In genomic region chr14:35826218-35826951, GRCh38 we compare ENCODE assay signal across 8 cellular contexts. TPM values are rescaled to one million over a fixed set of nuclear protein-coding genes. Genes with fewer than 3 reads are reported as not detected.
DNase-seq lines count a peak whose midpoint lies in the region; ATAC-seq and TF ChIP-seq lines count a peak whose summit lies in the region.

TSS of gene BRMS1L (plus strand) at chr14:35826338. CDS start at chr14:35826517, 179 bp downstream.

- peaks cover 31% of the 10 kb centered on the region for H3K4me1 Mint-ChIP-seq in CD4-positive, alpha-beta T cell (ENCODE audit: low read depth)
- peaks cover 23% of the 10 kb centered on the region for H3K4me1 Mint-ChIP-seq in activated CD4-positive, alpha-beta memory T cell treated with anti-CD3 and anti-CD28 coated beads for 36 hours (ENCODE audit: low read depth)

- H3K27ac Mint-ChIP-seq in CD4-positive, alpha-beta T cell = peak within 1 kb of the TSS; percentile 68
- H3K27ac Mint-ChIP-seq in activated CD4-positive, alpha-beta memory T cell treated with anti-CD3 and anti-CD28 coated beads for 36 hours = peak within 1 kb of the TSS; percentile 93

- peaks cover 0 to 11% (median 7%) of the 10 kb centered on the region in 4 donors for H3K4me1 ChIP-seq in liver (ENCODE audit: control insufficient read depth in 4 of 4, insufficient read depth in 4 of 4, low read length in 3 of 4)

- no peaks in the 10 kb centered on the region for H3K9me3 Mint-ChIP-seq in CD4-positive, alpha-beta T cell
- no peaks in the 10 kb centered on the region for H3K9me3 Mint-ChIP-seq in activated CD4-positive, alpha-beta memory T cell treated with anti-CD3 and anti-CD28 coated beads for 36 hours

- H3K27me3 ChIP-seq in CD4-positive, alpha-beta T cell (ENCODE audit: control insufficient read depth, insufficient read depth, low read length) = no peaks in the 10 kb centered on the region
- no peaks in the 10 kb centered on the region for H3K27me3 ChIP-seq in liver (ENCODE audit: control insufficient read depth in 4 of 4, insufficient read depth in 4 of 4, low read length in 3 of 4)

- no peaks in the 10 kb centered on the region for H3K27me3 Mint-ChIP-seq in CD4-positive, alpha-beta T cell
- H3K27me3 Mint-ChIP-seq in activated CD4-positive, alpha-beta memory T cell treated with anti-CD3 and anti-CD28 coated beads for 36 hours = no peaks in the 10 kb centered on the region

- H3K36me3 ChIP-seq in liver (ENCODE audit: control insufficient read depth in 4 of 4, insufficient read depth in 3 of 4, low read depth in 1 of 4, low read length in 3 of 4) = no peaks in the 10 kb centered on the region

- intact Hi-C loops in CD4-positive, alpha-beta T cell (cut with DNase I, micrococcal nuclease) = loop anchor here (1.0 to 10.0 kb wide), 8 partner anchors 17 to 1289 kb away; partner anchors contain the start of genes PSMA6 (in 2 of the 2), EAPP (in 1 of the 2), FAM177A1 (in 1 of the 2) and MBIP (in 1 of the 2)
- intact Hi-C loops in activated CD4-positive, alpha-beta memory T cell treated with anti-CD3 and anti-CD28 coated beads for 36 hours (cut with micrococcal nuclease) = loop anchor here (1.0 to 5.0 kb wide), 8 partner anchors 12 to 844 kb away; partner anchors contain the start of genes FAM177A1, INSM2, MBIP and RALGAPA1

- H3K4me3 ChIP-seq in liver (ENCODE audit: low read depth in 1 of 3, low read length in 3 of 3) = peak within 1 kb of the TSS; percentile 82 to 93 (median 89)

- no peaks in the 10 kb centered on the region for H3K9me3 ChIP-seq in CD4-positive, alpha-beta T cell (ENCODE audit: control insufficient read depth, low read length)
- no peaks in the 10 kb centered on the region for H3K9me3 ChIP-seq in liver (ENCODE audit: control insufficient read depth in 4 of 4, low read length in 3 of 4)

- POLR2A ChIA-PET in CD4-positive, alpha-beta T cell (lab: Charles Lee) = interaction anchor here (0.5 to 2.8 kb wide), 14 partner anchors 9 to 895 kb away, joined by 3 to 42 read pairs (median 4); partner anchors contain the start of genes MBIP, NFKBIA, PPP2R3C and PRORP
- POLR2A ChIA-PET in activated CD4-positive, alpha-beta memory T cell treated with anti-CD3 and anti-CD28 coated beads for 36 hours (lab: Charles Lee) = interaction anchor here (0.6 to 1.7 kb wide), 8 partner anchors 8 to 705 kb away, joined by 3 to 6 read pairs (median 4); partner anchors contain the start of genes INSM2, MBIP, PPP2R3C and RALGAPA1

- H3K27ac ChIP-seq in CD4-positive, alpha-beta T cell (ENCODE audit: low read depth, low read length) = peak within 1 kb of the TSS; percentile 72
- peak within 1 kb of the TSS; percentile 95 to 97 for H3K27ac ChIP-seq in liver (ENCODE audit: low read depth in 1 of 2, low read length in 2 of 2)

- peaks cover 16% of the 10 kb centered on the region for H3K36me3 Mint-ChIP-seq in CD4-positive, alpha-beta T cell (ENCODE audit: low read depth)
- peaks cover 1% of the 10 kb centered on the region for H3K36me3 Mint-ChIP-seq in activated CD4-positive, alpha-beta memory T cell treated with anti-CD3 and anti-CD28 coated beads for 36 hours

- CTCF ChIA-PET in CD4-positive, alpha-beta T cell (lab: Charles Lee) = interaction anchor here (0.9 to 1.3 kb wide), 3 partner anchors 12 to 17 kb away, joined by 3 to 6 read pairs (median 5); partner anchors contain the start of gene RALGAPA1
- CTCF ChIA-PET in activated CD4-positive, alpha-beta memory T cell treated with anti-CD3 and anti-CD28 coated beads for 36 hours (lab: Charles Lee) = interaction anchor here (0.8 to 3.3 kb wide), 3 partner anchors 9 to 17 kb away, joined by 5 to 22 read pairs (median 9); partner anchors contain the start of gene RALGAPA1

- ATAC-seq in CD4-positive, alpha-beta T cell (ENCODE audit: poor library complexity) = peak; percentile 98
- ATAC-seq in GM19452 (IDR thresholded peaks at IDR 0.05; ENCODE audit: unreplicated experiment) = peak; percentile 96
- ATAC-seq in HG03575 (IDR thresholded peaks at IDR 0.05; ENCODE audit: extremely low read depth, insufficient number of reproducible peaks, low FRiP score, unreplicated experiment) = peak; percentile 97

- H3K9ac ChIP-seq in liver (ENCODE audit: low read depth in 1 of 2, low read length in 2 of 2) = peak within 1 kb of the TSS; percentile 70 to 84

- TF ChIP-seq RAD21 in liver (IDR thresholded peaks at IDR 0.05) = peak in 1 of 2 donors; percentile 42

- TF ChIP-seq CTCF in CD4-positive, alpha-beta T cell (IDR thresholded peaks at IDR 0.05) = no peak
- TF ChIP-seq CTCF in liver (IDR thresholded peaks at IDR 0.05; ENCODE audit: low read depth, low read length, missing input control) = no peak

- DNase-seq in CD4-positive, alpha-beta T cell = peak; percentile 90 to 97 (median 95)
- DNase-seq in NCI-H82 (lab: John Stamatoyannopoulos, UW) (peak; percentile 99), dermis microvascular lymphatic vessel endothelial cell (ENCODE audit: low read depth in 2 of 2) (peak; percentile 96 to 99)
- peak; percentile 98 for DNase-seq in activated CD4-positive, alpha-beta memory T cell treated with anti-CD3 and anti-CD28 coated beads for 36 hours
- DNase-seq in stimulated activated CD4-positive, alpha-beta T cell treated with anti-CD3 and anti-CD28 coated beads, Interleukin-4, amount 100 ng/mL, for 1 hour = peak; percentile 97

- H3K4me3 Mint-ChIP-seq in CD4-positive, alpha-beta T cell = peak within 1 kb of the TSS; percentile 88
- H3K4me3 Mint-ChIP-seq in activated CD4-positive, alpha-beta memory T cell treated with anti-CD3 and anti-CD28 coated beads for 36 hours = peak within 1 kb of the TSS; percentile 78

- WGBS in liver = under 1% methylated on average over 70 of the region's 70 CpGs

TF ChIP-seq in liver, 16 proteins besides CTCF, POLR2A, EP300 and RAD21:
- TF ChIP-seq REST (IDR thresholded peaks at IDR 0.05) = peak; percentile 69
- TF ChIP-seq HNF4G (IDR thresholded peaks at IDR 0.05) = no peak
- peak; percentile 42 for TF ChIP-seq TAF1 (conservative IDR thresholded peaks at IDR 0.05)
- TF ChIP-seq YY1 (IDR thresholded peaks at IDR 0.05) = peak; percentile 81
- TF ChIP-seq SP1 (IDR thresholded peaks at IDR 0.05) = peak; percentile 76
TF ChIP-seq in liver: peak in this region for 4.

RNA-seq across cellular contexts. Expression of gene BRMS1L, which starts in this region (rescaled TPM):
- 1 to 10 TPM; 6.1 to 9.2 TPM for total RNA-seq in CD4-positive, alpha-beta T cell
- total RNA-seq in activated CD4-positive, alpha-beta memory T cell treated with anti-CD3 and anti-CD28 coated beads for 36 hours = 1 to 10 TPM; 5.6 to 6.1 TPM
- 3.2 TPM in 2 replicates for total RNA-seq in dermis microvascular lymphatic vessel endothelial cell
- total RNA-seq in liver = 1 to 10 TPM; 2.7 to 3.5 TPM
- 1 to 10 TPM; 3.2 to 3.7 TPM for polyA plus RNA-seq in liver

Comparison
In these comparisons a context has a peak if more than half of its experiments do, and no peak if none do; other contexts are left out.
1. Peak in every context shown above with its lines: DNase-seq, ATAC-seq, H3K4me3 ChIP-seq and H3K27ac ChIP-seq.